8 cellular contexts compared by ENCODE assay signal in genomic region chr14:58395565-58395814, GRCh38. TPM values are rescaled to one million over a fixed set of nuclear protein-coding genes. Genes with fewer than 3 reads are reported as not detected.
DNase-seq lines count a peak whose midpoint lies in the region; ATAC-seq and TF ChIP-seq lines count a peak whose summit lies in the region.

No MANE protein-coding gene starts in this region.

- in situ Hi-C loops in Caki2 (cut with HindIII; ENCODE audit: low pct_unique_long_range_greater_than_20kb, low sequenced_read_pairs) = no loop called here

- no peak overlapping the region for H3K9ac ChIP-seq in parathyroid adenoma

- WGBS in esophagus squamous epithelium, 2 donors = 10 to 16% methylated on average over 3 to 9 of the region's 10 CpGs

- no peaks in the 10 kb centered on the region for H3K79me2 ChIP-seq in parathyroid adenoma

- H3K27me3 ChIP-seq in Peyer's patch = no peaks in the 10 kb centered on the region
- no peaks in the 10 kb centered on the region for H3K27me3 ChIP-seq in esophagus squamous epithelium
- no peaks in the 10 kb centered on the region for H3K27me3 ChIP-seq in parathyroid adenoma (ENCODE audit: control insufficient read depth, insufficient read depth, low read length)

- ATAC-seq in GM18867 (IDR thresholded peaks at IDR 0.05; ENCODE audit: unreplicated experiment) = no peak
- no peak for ATAC-seq in HG03135 (IDR thresholded peaks at IDR 0.05; ENCODE audit: unreplicated experiment)

- H3K4me1 ChIP-seq in Peyer's patch (peaks cover 0 to 5% (median 2%) of the 10 kb centered on the region in 4 donors), esophagus squamous epithelium (peaks cover 4 to 17% (median 4%) of the 10 kb centered on the region in 3 donors), parathyroid adenoma (no peaks in the 10 kb centered on the region)

- H3K9me3 ChIP-seq in Peyer's patch (no peaks in the 10 kb centered on the region), esophagus squamous epithelium (no peaks in the 10 kb centered on the region), parathyroid adenoma (ENCODE audit: control insufficient read depth, low read length) (no peaks in the 10 kb centered on the region)

- H3K36me3 ChIP-seq in Peyer's patch (no peaks in the 10 kb centered on the region), esophagus squamous epithelium (no peaks in the 10 kb centered on the region), parathyroid adenoma (ENCODE audit: control insufficient read depth, insufficient read depth, low read length) (no peaks in the 10 kb centered on the region)

- H3K4me3 ChIP-seq in Peyer's patch (peak overlapping the region; percentile 55 to 84 (median 71)), esophagus squamous epithelium (peak overlapping the region; percentile 53 to 84 (median 76)), parathyroid adenoma (ENCODE audit: low read depth, low read length) (peak overlapping the region; percentile 45)

- H3K4me2 ChIP-seq in parathyroid adenoma (ENCODE audit: low read length) = peak overlapping the region; percentile 67

- no peak for TF ChIP-seq POLR2A in Peyer's patch (IDR thresholded peaks at IDR 0.05)
- TF ChIP-seq POLR2A in esophagus squamous epithelium (IDR thresholded peaks at IDR 0.05) = no peak

- H2AFZ ChIP-seq in parathyroid adenoma = peak overlapping the region; percentile 99

- no peak for TF ChIP-seq CTCF in Peyer's patch (IDR thresholded peaks at IDR 0.05)
- TF ChIP-seq CTCF in esophagus squamous epithelium (IDR thresholded peaks at IDR 0.05) = no peak
- TF ChIP-seq CTCF in parathyroid adenoma (IDR thresholded peaks at IDR 0.05) = no peak

- intact Hi-C loops in esophagus squamous epithelium (cut with DNase I) = no loop called here

- DNase-seq in Caki2 (ENCODE audit: low read depth) = peak; percentile 2
- DNase-seq in Peyer's patch = no peak
- DNase-seq in esophagus squamous epithelium (lab: John Stamatoyannopoulos, UW) = no peak
- no peak for DNase-seq in stimulated activated CD4-positive, alpha-beta T cell treated with anti-CD3 and anti-CD28 coated beads, Interleukin-2, amount 100 ng/mL, for 24 hours
- no peak for DNase-seq in RPMI8226

- H3K27ac ChIP-seq in Peyer's patch (peak overlapping the region; percentile 77 to 87 (median 80)), esophagus squamous epithelium (peak overlapping the region; percentile 77 to 91 (median 88)), parathyroid adenoma (no peak overlapping the region)

RNA-seq across cellular contexts. Expression of gene TOMM20L, which starts 0.2 kb away (rescaled TPM):
- total RNA-seq in Caki2 (2014; rRNA removed; shearing (Covaris generic); ENCODE audit: low replicate concordance) = not detected in 2 replicates
- total RNA-seq in Peyer's patch = not detected
- total RNA-seq in esophagus squamous epithelium = not detected

RNA-seq across cellular contexts. Expression of gene TIMM9, which starts 31.8 kb away (rescaled TPM):
- total RNA-seq in Caki2 (2014; rRNA removed; shearing (Covaris generic); ENCODE audit: low replicate concordance) = 36.6 and 76.6 TPM in 2 replicates
- total RNA-seq in Peyer's patch (10 to 100 TPM in 3 of 4 donors, 1 to 10 TPM in 1; 9.9 to 68.5 (median 16.0) TPM), esophagus squamous epithelium (10 to 100 TPM; 34.0 to 65.0 (median 59.0) TPM)

RNA-seq across cellular contexts. Expression of gene KIAA0586, which starts 32.0 kb away (rescaled TPM):
- total RNA-seq in Caki2 (2014; rRNA removed; shearing (Covaris generic); ENCODE audit: low replicate concordance) = 0.78 and 6.4 TPM in 2 replicates
- 10 to 100 TPM; 11.7 to 22.3 (median 19.3) TPM for total RNA-seq in Peyer's patch
- total RNA-seq in esophagus squamous epithelium = 10 to 100 TPM in 3 of 4 donors, 1 to 10 TPM in 1; 9.6 to 16.8 (median 13.9) TPM
